In the genomic region with DNA sequence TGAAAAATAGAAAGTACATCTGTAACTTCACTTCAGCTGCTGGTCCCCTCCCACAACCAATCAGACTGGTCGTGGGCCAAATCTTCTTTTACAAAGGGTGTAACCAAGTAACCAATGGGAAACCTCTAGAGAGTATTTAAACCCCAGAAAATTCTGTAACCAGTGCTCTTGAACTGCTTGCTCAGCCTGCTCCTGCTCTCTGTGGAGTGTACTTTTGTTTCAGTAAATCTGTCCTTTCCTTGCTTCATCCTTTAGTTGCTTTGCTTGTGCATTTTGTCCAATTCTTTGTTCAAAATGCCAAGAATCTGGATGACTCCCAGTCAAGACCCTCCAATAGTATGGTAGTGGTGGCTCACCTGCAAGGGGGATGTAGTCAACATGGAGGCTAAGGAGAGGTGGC, we compare ENCODE assay signal across 34 cellular contexts.
"Had no signal": no experiment of that assay in that cellular context is flagged by ENCODE, and none has a peak within 500 bp of the region (broad histone marks: within the 10 kb centered on the region; RNA-seq: fewer than 3 reads in every experiment).

No MANE protein-coding gene starts in this region.

- H3K27ac ChIP-seq: adrenal gland, ascending aorta, body of pancreas, brain microvascular endothelial cell, breast epithelium, cardiac muscle cell had no signal

- H3K4me3 ChIP-seq: adrenal gland, ascending aorta, body of pancreas, breast epithelium, cardiac muscle cell had no signal

- H3K9me3 ChIP-seq: adrenal gland, ascending aorta, body of pancreas had no signal

- H3K4me1 ChIP-seq: adrenal gland, ascending aorta, body of pancreas, breast epithelium had no signal

- H3K27me3 ChIP-seq: adrenal gland, ascending aorta, body of pancreas, brain microvascular endothelial cell, breast epithelium, cardiac muscle cell had no signal

- DNase-seq: activated effector memory CD4-positive, alpha-beta T cell treated with anti-CD3 and anti-CD28 coated beads, Interleukin-2, amount 50 U/mL, for 16 hours; activated effector memory CD4-positive, alpha-beta T cell treated with Interleukin-2 at 50 U/mL for 16 hours; activated gamma-delta T cell; activated gamma-delta T cell treated with Interleukin-2 at 50 U/mL for 16 hours; activated naive CD4-positive, alpha-beta T cell; activated naive CD4-positive, alpha-beta T cell treated with anti-CD3 and anti-CD28 coated beads for 36 hours; activated naive CD4-positive, alpha-beta T cell treated with anti-CD3 and anti-CD28 coated beads, Interleukin-2, amount 10 ng/mL, durations not matched to agents 7 days and 5 days; activated naive CD4-positive, alpha-beta T cell treated with anti-CD3 and anti-CD28 coated beads, Interleukin-2, amount 50 U/mL, for 16 hours; activated naive CD4-positive, alpha-beta T cell treated with Interleukin-2 at 50 U/mL for 16 hours; activated naive CD8-positive, alpha-beta T cell treated with anti-CD3 and anti-CD28 coated beads for 36 hours; activated naive CD8-positive, alpha-beta T cell treated with anti-CD3 and anti-CD28 coated beads, Interleukin-2, amount 10 ng/mL, durations not matched to agents 7 days and 5 days; activated naive CD8-positive, alpha-beta T cell treated with anti-CD3 and anti-CD28 coated beads, Interleukin-2, amount 50 U/mL, for 24 hours; activated T-cell treated with anti-CD3 and anti-CD28 coated beads, Interleukin-2, amount 50 U/mL, for 1 hour; activated T-cell treated with anti-CD3 and anti-CD28 coated beads, Interleukin-2, amount 50 U/mL, for 24 hours; activated T-cell treated with anti-CD3 and anti-CD28 coated beads, Interleukin-2, amount 50 U/mL, for 4 hours; activated T-cell treated with anti-CD3 and anti-CD28 coated beads, Interleukin-2, amount 50 U/mL, for 48 hours; activated T-cell treated with anti-CD3 and anti-CD28 coated beads, Interleukin-2, amount 50 U/mL, for 72 hours; adrenal gland; amniotic stem cell; amygdala; anterior cingulate cortex; aorta; body of pancreas; brain microvascular endothelial cell; caudate nucleus; central memory CD4-positive, alpha-beta T cell; cerebellar nuclear complex had no signal

- ATAC-seq: activated naive CD4-positive, alpha-beta T cell treated with anti-CD3 and anti-CD28 coated beads, Interleukin-2, amount 50 U/mL, for 72 hours; activated naive CD8-positive, alpha-beta T cell treated with anti-CD3 and anti-CD28 coated beads, Interleukin-2, amount 50 U/mL, for 24 hours; activated T-cell treated with anti-CD3 and anti-CD28 coated beads, Interleukin-2, amount 50 U/mL, for 4 hours; activated T-cell treated with anti-CD3 and anti-CD28 coated beads, Interleukin-2, amount 50 U/mL, for 72 hours; activated T-helper 17 cell treated with anti-CD3 and anti-CD28 coated beads, Interleukin-2, amount 50 U/mL, for 72 hours; body of pancreas had no signal

- FAIRE-seq: astrocyte, bronchial epithelial cell had no signal

- H3K36me3 ChIP-seq: adrenal gland, ascending aorta, brain microvascular endothelial cell, breast epithelium, cardiac muscle cell had no signal
